In genomic region chr6:168884646-168885086, GRCh38 we compare ENCODE assay signal across 8 cellular contexts.
DNase-seq lines count a peak whose midpoint lies in the region; ATAC-seq and TF ChIP-seq lines count a peak whose summit lies in the region.

No MANE protein-coding gene starts in this region.

- peak; percentile 73 for DNase-seq in A673 (ENCODE audit: low spot score)
- DNase-seq in HPDE6-E6E7 (ENCODE audit: extremely low spot score): peak; percentile 86
- no peak for DNase-seq in RWPE2 (ENCODE audit: low spot score)
- peak; percentile 79 for DNase-seq in activated gamma-delta T cell treated with Interleukin-2 at 50 U/mL for 16 hours
- DNase-seq in thyroid gland: peak; percentile 60 to 65

- H3K4me3 ChIP-seq in A673 (ENCODE audit: low read depth, low read length, poor library complexity, severe bottlenecking) (no peak overlapping the region), RWPE2 (ENCODE audit: severe bottlenecking) (no peak overlapping the region), gastroesophageal sphincter (peak overlapping the region in 1 of 2 donors; percentile 19), parathyroid adenoma (ENCODE audit: low read depth, low read length) (no peak overlapping the region), thyroid gland (replicated peaks in 1 of 3) (peak overlapping the region in 1 of 3 donors; percentile 11)

- intact Hi-C loops in A673 (cut with micrococcal nuclease; ENCODE audit: unreplicated experiment): loop anchor here (1.0 to 10.0 kb wide), 3 partner anchors 514 to 970 kb away; no protein-coding TSS in a partner anchor
- intact Hi-C loops in thyroid gland (cut with DNase I): loop anchor here (2.0 kb wide), 1 partner anchor 514 kb away; no protein-coding TSS in a partner anchor

- H3K27ac ChIP-seq in A673 (ENCODE audit: low read depth, low read length, poor library complexity, severe bottlenecking) (no peak overlapping the region), RWPE2 (ENCODE audit: poor library complexity, severe bottlenecking) (no peak overlapping the region), gastroesophageal sphincter (no peak overlapping the region), parathyroid adenoma (no peak overlapping the region), thyroid gland (no peak overlapping the region)

- no peak overlapping the region for H3K4me2 ChIP-seq in parathyroid adenoma (ENCODE audit: low read length)

- no peaks in the 10 kb centered on the region for H3K4me1 ChIP-seq in A673 (ENCODE audit: insufficient read depth, low read length, poor library complexity, severe bottlenecking)
- H3K4me1 ChIP-seq in RWPE2 (ENCODE audit: insufficient read depth, poor library complexity, severe bottlenecking): no peaks in the 10 kb centered on the region
- peaks cover 0 to 19% (median 0%) of the 10 kb centered on the region in 3 donors for H3K4me1 ChIP-seq in gastroesophageal sphincter
- H3K4me1 ChIP-seq in parathyroid adenoma: no peaks in the 10 kb centered on the region
- H3K4me1 ChIP-seq in thyroid gland: no peaks in the 10 kb centered on the region

- BruUV-seq in A673 (replicated peaks; lab: Mats Ljungman, UMichigan): no TSS peak

- TF ChIP-seq EP300 in gastroesophageal sphincter (IDR thresholded peaks at IDR 0.05): no peak

- H3K9me3 ChIP-seq in A673 (ENCODE audit: low read depth, low read length, poor library complexity, severe bottlenecking): no peaks in the 10 kb centered on the region
- no peaks in the 10 kb centered on the region for H3K9me3 ChIP-seq in RWPE2 (ENCODE audit: severe bottlenecking)
- H3K9me3 ChIP-seq in gastroesophageal sphincter: no peaks in the 10 kb centered on the region
- no peaks in the 10 kb centered on the region for H3K9me3 ChIP-seq in parathyroid adenoma (ENCODE audit: control insufficient read depth, low read length)
- H3K9me3 ChIP-seq in thyroid gland: no peaks in the 10 kb centered on the region

- H2AFZ ChIP-seq in parathyroid adenoma: no peak overlapping the region

- WGBS in gastroesophageal sphincter (ENCODE audit: low coverage in 1 of 2), 2 donors: 0 to 5% methylated on average over 3 to 11 of the region's 37 CpGs
- 23 to 26% methylated on average over 19 to 25 of the region's 37 CpGs for WGBS in thyroid gland, 2 donors

- H3K79me2 ChIP-seq in parathyroid adenoma: no peaks in the 10 kb centered on the region

- H3K9ac ChIP-seq in parathyroid adenoma: no peak overlapping the region

- TF ChIP-seq POLR2A in gastroesophageal sphincter (IDR thresholded peaks at IDR 0.05) (no peak), thyroid gland (IDR thresholded peaks at IDR 0.05) (no peak)

- TF ChIP-seq CTCF in A673 (conservative IDR thresholded peaks at IDR 0.05; ENCODE audit: low read depth, low read length): peak; percentile 91
- TF ChIP-seq CTCF in RWPE2 (IDR thresholded peaks at IDR 0.05; ENCODE audit: poor library complexity, severe bottlenecking): peak; percentile 91
- TF ChIP-seq CTCF in gastroesophageal sphincter (IDR thresholded peaks at IDR 0.05): peak in 3 of 4 experiments; percentile 93 to 99 (median 96)
- peak; percentile 56 for TF ChIP-seq CTCF in parathyroid adenoma (IDR thresholded peaks at IDR 0.05)
- TF ChIP-seq CTCF in thyroid gland (IDR thresholded peaks at IDR 0.05): peak; percentile 66 to 97 (median 88)

- POLR2A ChIA-PET in A673 (lab: Charles Lee; ENCODE audit: low non-redundant PET): no interaction called here

- no peaks in the 10 kb centered on the region for H3K36me3 ChIP-seq in A673 (ENCODE audit: insufficient read depth, low read length, poor library complexity, severe bottlenecking)
- H3K36me3 ChIP-seq in RWPE2 (ENCODE audit: low read depth): no peaks in the 10 kb centered on the region
- no peaks in the 10 kb centered on the region for H3K36me3 ChIP-seq in gastroesophageal sphincter
- H3K36me3 ChIP-seq in parathyroid adenoma (ENCODE audit: control insufficient read depth, insufficient read depth, low read length): no peaks in the 10 kb centered on the region
- H3K36me3 ChIP-seq in thyroid gland: no peaks in the 10 kb centered on the region

- ATAC-seq in GM18519 (IDR thresholded peaks at IDR 0.05; ENCODE audit: low FRiP score, unreplicated experiment): peak; percentile 91
- peak; percentile 86 for ATAC-seq in RWPE2 (ENCODE audit: low read depth)
- ATAC-seq in gastroesophageal sphincter: peak; percentile 78

- H3K27me3 ChIP-seq in A673 (replicated peaks; ENCODE audit: insufficient read depth, low read depth, low read length, poor library complexity) (no peaks in the 10 kb centered on the region), RWPE2 (ENCODE audit: insufficient read depth, poor library complexity, severe bottlenecking) (no peaks in the 10 kb centered on the region), gastroesophageal sphincter (peaks cover 5% of the 10 kb centered on the region), parathyroid adenoma (ENCODE audit: control insufficient read depth, insufficient read depth, low read length) (no peaks in the 10 kb centered on the region), thyroid gland (no peaks in the 10 kb centered on the region)

- CTCF ChIA-PET in A673 (lab: Charles Lee): no interaction called here
